ENCODE assay signal across 8 cellular contexts in the genomic region with DNA sequence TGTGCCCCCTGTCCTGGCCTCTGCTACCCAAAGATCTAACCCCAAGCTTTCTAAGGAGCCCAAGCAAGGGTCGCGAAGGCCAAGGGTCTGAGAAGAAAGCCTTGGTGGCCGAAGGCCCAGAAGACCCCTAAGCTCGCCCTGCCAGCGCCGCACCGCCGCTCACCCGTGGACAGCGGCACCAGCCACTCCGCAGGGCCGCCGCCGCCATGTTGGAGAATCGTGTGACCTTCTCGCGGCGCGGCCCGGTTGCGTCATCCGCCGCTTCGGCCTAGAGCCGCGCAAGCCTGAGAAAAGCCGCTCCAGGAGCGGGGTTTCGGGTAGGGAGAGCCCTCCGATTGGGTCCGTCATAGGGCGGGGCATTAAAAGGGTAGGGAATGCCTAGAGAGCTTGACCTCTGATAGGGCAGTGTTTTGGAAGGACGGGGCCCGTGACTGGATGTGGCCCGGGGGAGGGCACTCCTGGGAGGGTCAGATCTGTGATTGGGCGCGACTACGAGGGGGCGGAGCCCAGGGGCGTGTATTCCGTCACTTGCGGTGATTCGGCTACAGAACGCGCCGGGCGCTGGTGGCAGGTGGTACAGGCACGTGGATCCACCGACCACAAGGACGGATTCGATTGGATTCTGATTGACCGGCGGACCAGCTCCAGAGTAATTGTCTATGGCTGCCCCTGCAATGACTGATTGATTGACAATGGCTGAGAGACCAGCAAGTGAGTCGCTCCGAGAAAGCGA. TPM values are rescaled to one million over a fixed set of nuclear protein-coding genes. Genes with fewer than 3 reads are reported as not detected.
DNase-seq lines count a peak whose midpoint lies in the region; ATAC-seq, FAIRE-seq and TF ChIP-seq lines count a peak whose summit lies in the region.

TIMM44 (minus strand) TSS at position 223 of the 733 bp plus-strand sequence; CDS start at position 208, 15 bp downstream.

- H3K4me3 Mint-ChIP-seq in Calu3 (ENCODE audit: low read depth, unreplicated experiment): peak within 1 kb of the TSS; percentile 91

- H3K9me2 ChIP-seq in OCI-LY1 (ENCODE audit: low read depth, low read length): no peaks in the 10 kb centered on the region

- peak; percentile 97 for DNase-seq in Calu3
- DNase-seq in activated CD8-positive, alpha-beta memory T cell treated with anti-CD3 and anti-CD28 coated beads, Interleukin-2, amount 50 U/mL, for 4 hours: peak; percentile 99
- peak; percentile 97 to 99 for DNase-seq in stimulated activated CD8-positive, alpha-beta memory T cell treated with anti-CD3 and anti-CD28 coated beads, Interleukin-15, amount 100 ng/mL, for 4 hours (ENCODE audit: low read depth in 2 of 2)

- peak; percentile 95 for ATAC-seq in GM21447 (IDR thresholded peaks at IDR 0.05; ENCODE audit: unreplicated experiment)

- peaks cover 20% of the 10 kb centered on the region for H3K4me1 Mint-ChIP-seq in Calu3 (ENCODE audit: low read depth, unreplicated experiment)

- peaks cover 38% of the 10 kb centered on the region for H3K36me3 Mint-ChIP-seq in Calu3 (ENCODE audit: insufficient read depth, unreplicated experiment)

- 0 out of 2 replicates have a peak, but pooled peaks cover 2% of the 10 kb centered on the region for H3K9me3 ChIP-seq in HUES64 (ENCODE audit: insufficient read depth, low read depth, low read length)
- H3K9me3 ChIP-seq in OCI-LY1 (ENCODE audit: low read length): no peaks in the 10 kb centered on the region
- H3K9me3 ChIP-seq in mesodermal cell (ENCODE audit: control insufficient read depth, low read length): no peaks in the 10 kb centered on the region

- H3K27me3 Mint-ChIP-seq in Calu3 (ENCODE audit: unreplicated experiment): no peaks in the 10 kb centered on the region

- H3K27ac ChIP-seq in HUES64 (ENCODE audit: low read depth, low read length) (peak within 1 kb of the TSS; percentile 98), OCI-LY1 (ENCODE audit: low read depth, low read length, poor library complexity, severe bottlenecking) (peak within 1 kb of the TSS; percentile 83), mesodermal cell (ENCODE audit: low read depth, low read length, severe bottlenecking) (peak within 1 kb of the TSS; percentile 98)

- no peaks in the 10 kb centered on the region for H3F3A ChIP-seq in OCI-LY1 (ENCODE audit: insufficient read depth, low read length)

- under 1% methylated on average over 56 of the region's 56 CpGs for WGBS in HUES64
- WGBS in mesodermal cell (ENCODE audit: insufficient coverage in 2 of 2), 2 experiments: 0% methylated on average over 53 to 55 of the region's 56 CpGs

- peak within 1 kb of the TSS; percentile 97 for H3K4me3 ChIP-seq in HUES64 (ENCODE audit: low read length)
- peak within 1 kb of the TSS; percentile 88 for H3K4me3 ChIP-seq in OCI-LY1 (ENCODE audit: low read depth, low read length, poor library complexity, severe bottlenecking)
- H3K4me3 ChIP-seq in mesodermal cell (ENCODE audit: extremely low read depth, insufficient read depth, low read length, poor library complexity, severe bottlenecking): peak within 1 kb of the TSS; percentile 88

- no peaks in the 10 kb centered on the region for H4K20me1 ChIP-seq in OCI-LY1 (ENCODE audit: insufficient read depth, low read length)

- peak within 1 kb of the TSS; percentile 93 for H3K4me2 ChIP-seq in OCI-LY1 (ENCODE audit: low read length)

- no peak for TF ChIP-seq CTCF in Calu3 (IDR thresholded peaks at IDR 0.05; ENCODE audit: unreplicated experiment)
- TF ChIP-seq CTCF in OCI-LY1 (IDR thresholded peaks at IDR 0.05; ENCODE audit: low read length): no peak

- peak within 1 kb of the TSS; percentile 93 for H3K27ac Mint-ChIP-seq in Calu3 (ENCODE audit: unreplicated experiment)

- H2AFZ ChIP-seq in OCI-LY1 (ENCODE audit: low read length): no peak within 1 kb of the TSS

- H3K36me3 ChIP-seq in HUES64 (ENCODE audit: insufficient read depth, low read length): peaks cover 33% of the 10 kb centered on the region
- peaks cover 28% of the 10 kb centered on the region for H3K36me3 ChIP-seq in OCI-LY1 (ENCODE audit: insufficient read depth, low read length)
- H3K36me3 ChIP-seq in mesodermal cell (ENCODE audit: control insufficient read depth, insufficient read depth, low read length): peaks cover 26% of the 10 kb centered on the region

- BruUV-seq in Calu3 (replicated peaks; lab: Mats Ljungman, UMichigan): no TSS peak

- no peaks in the 10 kb centered on the region for H3K9me3 Mint-ChIP-seq in Calu3 (ENCODE audit: low read depth, unreplicated experiment)

- H3K27me3 ChIP-seq in HUES64 (ENCODE audit: insufficient read depth, low read length) (no peaks in the 10 kb centered on the region), OCI-LY1 (ENCODE audit: insufficient read depth, low read length) (no peaks in the 10 kb centered on the region)

- H3K4me1 ChIP-seq in HUES64 (ENCODE audit: insufficient read depth, low read length) (no peaks in the 10 kb centered on the region), OCI-LY1 (ENCODE audit: insufficient read depth, low read length, severe bottlenecking) (peaks cover 24% of the 10 kb centered on the region), mesodermal cell (ENCODE audit: control insufficient read depth, insufficient read depth, low read length, poor library complexity, severe bottlenecking) (peaks cover 5% of the 10 kb centered on the region)

- peaks cover 4% of the 10 kb centered on the region; the same call in 1 of the 2 replicates for H3K79me2 ChIP-seq in OCI-LY1 (ENCODE audit: insufficient read depth, low read length)

- FAIRE-seq in endometrium (lab: Jason Lieb, UNC): peak; percentile 99

- peak within 1 kb of the TSS; percentile 99 for H3K9ac ChIP-seq in HUES64 (ENCODE audit: low read depth, low read length)
- H3K9ac ChIP-seq in OCI-LY1 (ENCODE audit: low read length): peak within 1 kb of the TSS; percentile 93

- CTCF ChIA-PET in Calu3 (lab: Charles Lee): interaction anchor here (0.5 to 2.4 kb wide), 14 partner anchors 14 to 1884 kb away, joined by 3 to 13 read pairs (median 4); partner anchors contain the start of genes SNAPC2 and TRAPPC5

- intact Hi-C loops in Calu3 (cut with micrococcal nuclease; ENCODE audit: unreplicated experiment): loop anchor here (2.0 kb wide), 1 partner anchor 309 kb away; no protein-coding TSS in a partner anchor

RNA-seq across cellular contexts. Expression of gene TIMM44, which starts in this region (rescaled TPM):
- total RNA-seq in Calu3 (2022): 55.0 and 57.8 TPM in 2 replicates
- polyA plus RNA-seq in HUES64 (2013, experiment 1 of 2): 64.3 TPM
- 53.5 TPM for polyA plus RNA-seq in HUES64 (2013, experiment 2 of 2)
- polyA plus RNA-seq in mesodermal cell (2013, experiment 1 of 2): 40.1 TPM
- 36.8 TPM for polyA plus RNA-seq in mesodermal cell (2013, experiment 2 of 2)

Comparison
In these comparisons a context has a peak if more than half of its experiments do, and no peak if none do; other contexts are left out.
1. Peak in every context shown above with its lines: DNase-seq, ATAC-seq, H3K4me3 ChIP-seq and H3K27ac ChIP-seq.